1 cellular context compared by ENCODE assay signal in the genomic region with DNA sequence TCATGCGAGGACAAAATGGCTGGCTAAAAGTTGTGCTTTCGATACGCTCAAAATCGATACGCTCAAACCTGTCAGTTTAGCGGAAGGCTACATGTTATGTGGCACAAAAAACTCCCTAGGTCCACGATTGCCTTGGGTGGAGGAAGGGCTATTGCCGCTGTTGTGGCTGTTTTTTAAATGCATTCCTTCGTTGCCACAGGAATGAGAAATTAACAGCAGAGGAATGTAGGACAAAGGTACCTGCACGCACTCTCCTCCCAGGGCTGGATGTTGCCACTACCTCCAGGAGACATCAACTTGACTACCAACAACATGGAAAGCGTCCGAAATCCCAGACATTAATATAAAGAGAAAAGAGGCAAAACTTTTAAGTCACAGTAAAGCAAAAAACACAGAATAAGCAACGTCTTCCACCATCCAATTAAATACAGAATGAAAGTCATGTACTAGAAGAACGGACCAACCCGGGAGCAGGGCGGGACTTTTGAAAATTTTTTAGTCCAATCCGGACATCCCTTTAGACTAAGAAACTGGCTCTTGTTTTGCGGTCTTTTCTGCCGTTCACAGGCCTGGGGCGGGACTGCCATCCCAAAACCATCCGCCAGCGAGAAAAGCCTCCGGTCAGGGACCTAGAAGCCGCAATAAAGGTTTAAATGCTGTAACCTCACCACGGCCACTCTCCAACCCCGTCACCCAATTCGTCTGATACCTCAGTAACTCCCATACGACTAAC.
TF ChIP-seq lines count a peak whose summit lies in the region.

No MANE protein-coding gene starts in this region.

TF ChIP-seq in HEK293, 187 proteins besides CTCF, POLR2A, EP300 and RAD21 (continued from another document and continues in another):
- TF ChIP-seq, protein P1, sequence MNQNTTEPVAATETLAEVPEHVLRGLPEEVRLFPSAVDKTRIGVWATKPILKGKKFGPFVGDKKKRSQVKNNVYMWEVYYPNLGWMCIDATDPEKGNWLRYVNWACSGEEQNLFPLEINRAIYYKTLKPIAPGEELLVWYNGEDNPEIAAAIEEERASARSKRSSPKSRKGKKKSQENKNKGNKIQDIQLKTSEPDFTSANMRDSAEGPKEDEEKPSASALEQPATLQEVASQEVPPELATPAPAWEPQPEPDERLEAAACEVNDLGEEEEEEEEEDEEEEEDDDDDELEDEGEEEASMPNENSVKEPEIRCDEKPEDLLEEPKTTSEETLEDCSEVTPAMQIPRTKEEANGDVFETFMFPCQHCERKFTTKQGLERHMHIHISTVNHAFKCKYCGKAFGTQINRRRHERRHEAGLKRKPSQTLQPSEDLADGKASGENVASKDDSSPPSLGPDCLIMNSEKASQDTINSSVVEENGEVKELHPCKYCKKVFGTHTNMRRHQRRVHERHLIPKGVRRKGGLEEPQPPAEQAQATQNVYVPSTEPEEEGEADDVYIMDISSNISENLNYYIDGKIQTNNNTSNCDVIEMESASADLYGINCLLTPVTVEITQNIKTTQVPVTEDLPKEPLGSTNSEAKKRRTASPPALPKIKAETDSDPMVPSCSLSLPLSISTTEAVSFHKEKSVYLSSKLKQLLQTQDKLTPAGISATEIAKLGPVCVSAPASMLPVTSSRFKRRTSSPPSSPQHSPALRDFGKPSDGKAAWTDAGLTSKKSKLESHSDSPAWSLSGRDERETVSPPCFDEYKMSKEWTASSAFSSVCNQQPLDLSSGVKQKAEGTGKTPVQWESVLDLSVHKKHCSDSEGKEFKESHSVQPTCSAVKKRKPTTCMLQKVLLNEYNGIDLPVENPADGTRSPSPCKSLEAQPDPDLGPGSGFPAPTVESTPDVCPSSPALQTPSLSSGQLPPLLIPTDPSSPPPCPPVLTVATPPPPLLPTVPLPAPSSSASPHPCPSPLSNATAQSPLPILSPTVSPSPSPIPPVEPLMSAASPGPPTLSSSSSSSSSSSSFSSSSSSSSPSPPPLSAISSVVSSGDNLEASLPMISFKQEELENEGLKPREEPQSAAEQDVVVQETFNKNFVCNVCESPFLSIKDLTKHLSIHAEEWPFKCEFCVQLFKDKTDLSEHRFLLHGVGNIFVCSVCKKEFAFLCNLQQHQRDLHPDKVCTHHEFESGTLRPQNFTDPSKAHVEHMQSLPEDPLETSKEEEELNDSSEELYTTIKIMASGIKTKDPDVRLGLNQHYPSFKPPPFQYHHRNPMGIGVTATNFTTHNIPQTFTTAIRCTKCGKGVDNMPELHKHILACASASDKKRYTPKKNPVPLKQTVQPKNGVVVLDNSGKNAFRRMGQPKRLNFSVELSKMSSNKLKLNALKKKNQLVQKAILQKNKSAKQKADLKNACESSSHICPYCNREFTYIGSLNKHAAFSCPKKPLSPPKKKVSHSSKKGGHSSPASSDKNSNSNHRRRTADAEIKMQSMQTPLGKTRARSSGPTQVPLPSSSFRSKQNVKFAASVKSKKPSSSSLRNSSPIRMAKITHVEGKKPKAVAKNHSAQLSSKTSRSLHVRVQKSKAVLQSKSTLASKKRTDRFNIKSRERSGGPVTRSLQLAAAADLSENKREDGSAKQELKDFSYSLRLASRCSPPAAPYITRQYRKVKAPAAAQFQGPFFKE (tag by site-specific recombination; IDR thresholded peaks at IDR 0.05; ENCODE audit: borderline replicate concordance), result no peak
- TF ChIP-seq KLF9 (tag by site-specific recombination; IDR thresholded peaks at IDR 0.05; ENCODE audit: low read depth) (no peak), ZNF658 (tag by site-specific recombination; IDR thresholded peaks at IDR 0.05) (no peak), HOXD13 (CRISPR knock-in tag; IDR thresholded peaks at IDR 0.05; ENCODE audit: borderline replicate concordance) (peak; percentile 76; the same call in 1 of the 2 replicates), ZNF776 (tag by site-specific recombination; IDR thresholded peaks at IDR 0.05; ENCODE audit: borderline replicate concordance) (no peak), ZNF350 (tag by site-specific recombination; IDR thresholded peaks at IDR 0.05) (peak; percentile 90; the same call in 1 of the 2 replicates), ZNF169 (tag by site-specific recombination; IDR thresholded peaks at IDR 0.05) (no peak), ZNF366 (tag by site-specific recombination; conservative IDR thresholded peaks at IDR 0.05) (peak; percentile 85), SP7 (tag by site-specific recombination; IDR thresholded peaks at IDR 0.05) (peak; percentile 42; the same call in 1 of the 2 replicates), ZNF394 (tag by site-specific recombination; IDR thresholded peaks at IDR 0.05; ENCODE audit: borderline replicate concordance) (no peak), MEIS1 (CRISPR knock-in tag; IDR thresholded peaks at IDR 0.05; ENCODE audit: borderline replicate concordance) (no peak), ZNF747 (tag by site-specific recombination; IDR thresholded peaks at IDR 0.05) (no peak), ZNF302 (tag by site-specific recombination; IDR thresholded peaks at IDR 0.05; ENCODE audit: low read depth) (no peak), ZFP41 (tag by site-specific recombination; IDR thresholded peaks at IDR 0.05; ENCODE audit: borderline replicate concordance) (no peak), ZNF626 (tag by site-specific recombination; IDR thresholded peaks at IDR 0.05) (no peak), GLI2 (tag by site-specific recombination; IDR thresholded peaks at IDR 0.05; ENCODE audit: borderline replicate concordance, low read depth) (no peak), ZNF391 (tag by site-specific recombination; IDR thresholded peaks at IDR 0.05; ENCODE audit: borderline replicate concordance, low read depth) (no peak)
- TF ChIP-seq, protein P2, sequence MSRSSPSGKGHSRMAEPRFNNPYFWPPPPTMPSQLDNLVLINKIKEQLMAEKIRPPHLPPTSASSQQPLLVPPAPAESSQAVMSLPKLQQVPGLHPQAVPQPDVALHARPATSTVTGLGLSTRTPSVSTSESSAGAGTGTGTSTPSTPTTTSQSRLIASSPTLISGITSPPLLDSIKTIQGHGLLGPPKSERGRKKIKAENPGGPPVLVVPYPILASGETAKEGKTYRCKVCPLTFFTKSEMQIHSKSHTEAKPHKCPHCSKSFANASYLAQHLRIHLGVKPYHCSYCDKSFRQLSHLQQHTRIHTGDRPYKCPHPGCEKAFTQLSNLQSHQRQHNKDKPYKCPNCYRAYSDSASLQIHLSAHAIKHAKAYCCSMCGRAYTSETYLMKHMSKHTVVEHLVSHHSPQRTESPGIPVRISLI (tag by site-specific recombination; IDR thresholded peaks at IDR 0.05), result peak; percentile 97
- TF ChIP-seq, protein P3, sequence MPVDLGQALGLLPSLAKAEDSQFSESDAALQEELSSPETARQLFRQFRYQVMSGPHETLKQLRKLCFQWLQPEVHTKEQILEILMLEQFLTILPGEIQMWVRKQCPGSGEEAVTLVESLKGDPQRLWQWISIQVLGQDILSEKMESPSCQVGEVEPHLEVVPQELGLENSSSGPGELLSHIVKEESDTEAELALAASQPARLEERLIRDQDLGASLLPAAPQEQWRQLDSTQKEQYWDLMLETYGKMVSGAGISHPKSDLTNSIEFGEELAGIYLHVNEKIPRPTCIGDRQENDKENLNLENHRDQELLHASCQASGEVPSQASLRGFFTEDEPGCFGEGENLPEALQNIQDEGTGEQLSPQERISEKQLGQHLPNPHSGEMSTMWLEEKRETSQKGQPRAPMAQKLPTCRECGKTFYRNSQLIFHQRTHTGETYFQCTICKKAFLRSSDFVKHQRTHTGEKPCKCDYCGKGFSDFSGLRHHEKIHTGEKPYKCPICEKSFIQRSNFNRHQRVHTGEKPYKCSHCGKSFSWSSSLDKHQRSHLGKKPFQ (tag by site-specific recombination; IDR thresholded peaks at IDR 0.05), result no peak
- TF ChIP-seq, protein P4, sequence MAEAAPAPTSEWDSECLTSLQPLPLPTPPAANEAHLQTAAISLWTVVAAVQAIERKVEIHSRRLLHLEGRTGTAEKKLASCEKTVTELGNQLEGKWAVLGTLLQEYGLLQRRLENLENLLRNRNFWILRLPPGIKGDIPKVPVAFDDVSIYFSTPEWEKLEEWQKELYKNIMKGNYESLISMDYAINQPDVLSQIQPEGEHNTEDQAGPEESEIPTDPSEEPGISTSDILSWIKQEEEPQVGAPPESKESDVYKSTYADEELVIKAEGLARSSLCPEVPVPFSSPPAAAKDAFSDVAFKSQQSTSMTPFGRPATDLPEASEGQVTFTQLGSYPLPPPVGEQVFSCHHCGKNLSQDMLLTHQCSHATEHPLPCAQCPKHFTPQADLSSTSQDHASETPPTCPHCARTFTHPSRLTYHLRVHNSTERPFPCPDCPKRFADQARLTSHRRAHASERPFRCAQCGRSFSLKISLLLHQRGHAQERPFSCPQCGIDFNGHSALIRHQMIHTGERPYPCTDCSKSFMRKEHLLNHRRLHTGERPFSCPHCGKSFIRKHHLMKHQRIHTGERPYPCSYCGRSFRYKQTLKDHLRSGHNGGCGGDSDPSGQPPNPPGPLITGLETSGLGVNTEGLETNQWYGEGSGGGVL (tag by site-specific recombination; IDR thresholded peaks at IDR 0.05), result no peak
- TF ChIP-seq, protein P5, sequence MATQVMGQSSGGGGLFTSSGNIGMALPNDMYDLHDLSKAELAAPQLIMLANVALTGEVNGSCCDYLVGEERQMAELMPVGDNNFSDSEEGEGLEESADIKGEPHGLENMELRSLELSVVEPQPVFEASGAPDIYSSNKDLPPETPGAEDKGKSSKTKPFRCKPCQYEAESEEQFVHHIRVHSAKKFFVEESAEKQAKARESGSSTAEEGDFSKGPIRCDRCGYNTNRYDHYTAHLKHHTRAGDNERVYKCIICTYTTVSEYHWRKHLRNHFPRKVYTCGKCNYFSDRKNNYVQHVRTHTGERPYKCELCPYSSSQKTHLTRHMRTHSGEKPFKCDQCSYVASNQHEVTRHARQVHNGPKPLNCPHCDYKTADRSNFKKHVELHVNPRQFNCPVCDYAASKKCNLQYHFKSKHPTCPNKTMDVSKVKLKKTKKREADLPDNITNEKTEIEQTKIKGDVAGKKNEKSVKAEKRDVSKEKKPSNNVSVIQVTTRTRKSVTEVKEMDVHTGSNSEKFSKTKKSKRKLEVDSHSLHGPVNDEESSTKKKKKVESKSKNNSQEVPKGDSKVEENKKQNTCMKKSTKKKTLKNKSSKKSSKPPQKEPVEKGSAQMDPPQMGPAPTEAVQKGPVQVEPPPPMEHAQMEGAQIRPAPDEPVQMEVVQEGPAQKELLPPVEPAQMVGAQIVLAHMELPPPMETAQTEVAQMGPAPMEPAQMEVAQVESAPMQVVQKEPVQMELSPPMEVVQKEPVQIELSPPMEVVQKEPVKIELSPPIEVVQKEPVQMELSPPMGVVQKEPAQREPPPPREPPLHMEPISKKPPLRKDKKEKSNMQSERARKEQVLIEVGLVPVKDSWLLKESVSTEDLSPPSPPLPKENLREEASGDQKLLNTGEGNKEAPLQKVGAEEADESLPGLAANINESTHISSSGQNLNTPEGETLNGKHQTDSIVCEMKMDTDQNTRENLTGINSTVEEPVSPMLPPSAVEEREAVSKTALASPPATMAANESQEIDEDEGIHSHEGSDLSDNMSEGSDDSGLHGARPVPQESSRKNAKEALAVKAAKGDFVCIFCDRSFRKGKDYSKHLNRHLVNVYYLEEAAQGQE (tag by site-specific recombination; IDR thresholded peaks at IDR 0.05), result no peak
- TF ChIP-seq, protein P6, sequence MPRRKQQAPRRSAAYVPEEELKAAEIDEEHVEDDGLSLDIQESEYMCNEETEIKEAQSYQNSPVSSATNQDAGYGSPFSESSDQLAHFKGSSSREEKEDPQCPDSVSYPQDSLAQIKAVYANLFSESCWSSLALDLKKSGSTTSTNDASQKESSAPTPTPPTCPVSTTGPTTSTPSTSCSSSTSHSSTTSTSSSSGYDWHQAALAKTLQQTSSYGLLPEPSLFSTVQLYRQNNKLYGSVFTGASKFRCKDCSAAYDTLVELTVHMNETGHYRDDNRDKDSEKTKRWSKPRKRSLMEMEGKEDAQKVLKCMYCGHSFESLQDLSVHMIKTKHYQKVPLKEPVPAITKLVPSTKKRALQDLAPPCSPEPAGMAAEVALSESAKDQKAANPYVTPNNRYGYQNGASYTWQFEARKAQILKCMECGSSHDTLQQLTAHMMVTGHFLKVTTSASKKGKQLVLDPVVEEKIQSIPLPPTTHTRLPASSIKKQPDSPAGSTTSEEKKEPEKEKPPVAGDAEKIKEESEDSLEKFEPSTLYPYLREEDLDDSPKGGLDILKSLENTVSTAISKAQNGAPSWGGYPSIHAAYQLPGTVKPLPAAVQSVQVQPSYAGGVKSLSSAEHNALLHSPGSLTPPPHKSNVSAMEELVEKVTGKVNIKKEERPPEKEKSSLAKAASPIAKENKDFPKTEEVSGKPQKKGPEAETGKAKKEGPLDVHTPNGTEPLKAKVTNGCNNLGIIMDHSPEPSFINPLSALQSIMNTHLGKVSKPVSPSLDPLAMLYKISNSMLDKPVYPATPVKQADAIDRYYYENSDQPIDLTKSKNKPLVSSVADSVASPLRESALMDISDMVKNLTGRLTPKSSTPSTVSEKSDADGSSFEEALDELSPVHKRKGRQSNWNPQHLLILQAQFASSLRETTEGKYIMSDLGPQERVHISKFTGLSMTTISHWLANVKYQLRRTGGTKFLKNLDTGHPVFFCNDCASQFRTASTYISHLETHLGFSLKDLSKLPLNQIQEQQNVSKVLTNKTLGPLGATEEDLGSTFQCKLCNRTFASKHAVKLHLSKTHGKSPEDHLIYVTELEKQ (tag by site-specific recombination; IDR thresholded peaks at IDR 0.05; ENCODE audit: borderline replicate concordance), result 0 out of 2 replicates have a peak, but pooled peaks have one; percentile 22
- TF ChIP-seq, protein P7, sequence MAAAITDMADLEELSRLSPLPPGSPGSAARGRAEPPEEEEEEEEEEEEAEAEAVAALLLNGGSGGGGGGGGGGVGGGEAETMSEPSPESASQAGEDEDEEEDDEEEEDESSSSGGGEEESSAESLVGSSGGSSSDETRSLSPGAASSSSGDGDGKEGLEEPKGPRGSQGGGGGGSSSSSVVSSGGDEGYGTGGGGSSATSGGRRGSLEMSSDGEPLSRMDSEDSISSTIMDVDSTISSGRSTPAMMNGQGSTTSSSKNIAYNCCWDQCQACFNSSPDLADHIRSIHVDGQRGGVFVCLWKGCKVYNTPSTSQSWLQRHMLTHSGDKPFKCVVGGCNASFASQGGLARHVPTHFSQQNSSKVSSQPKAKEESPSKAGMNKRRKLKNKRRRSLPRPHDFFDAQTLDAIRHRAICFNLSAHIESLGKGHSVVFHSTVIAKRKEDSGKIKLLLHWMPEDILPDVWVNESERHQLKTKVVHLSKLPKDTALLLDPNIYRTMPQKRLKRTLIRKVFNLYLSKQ (tag by site-specific recombination; IDR thresholded peaks at IDR 0.05; ENCODE audit: borderline replicate concordance), result no peak
- TF ChIP-seq, protein P8, sequence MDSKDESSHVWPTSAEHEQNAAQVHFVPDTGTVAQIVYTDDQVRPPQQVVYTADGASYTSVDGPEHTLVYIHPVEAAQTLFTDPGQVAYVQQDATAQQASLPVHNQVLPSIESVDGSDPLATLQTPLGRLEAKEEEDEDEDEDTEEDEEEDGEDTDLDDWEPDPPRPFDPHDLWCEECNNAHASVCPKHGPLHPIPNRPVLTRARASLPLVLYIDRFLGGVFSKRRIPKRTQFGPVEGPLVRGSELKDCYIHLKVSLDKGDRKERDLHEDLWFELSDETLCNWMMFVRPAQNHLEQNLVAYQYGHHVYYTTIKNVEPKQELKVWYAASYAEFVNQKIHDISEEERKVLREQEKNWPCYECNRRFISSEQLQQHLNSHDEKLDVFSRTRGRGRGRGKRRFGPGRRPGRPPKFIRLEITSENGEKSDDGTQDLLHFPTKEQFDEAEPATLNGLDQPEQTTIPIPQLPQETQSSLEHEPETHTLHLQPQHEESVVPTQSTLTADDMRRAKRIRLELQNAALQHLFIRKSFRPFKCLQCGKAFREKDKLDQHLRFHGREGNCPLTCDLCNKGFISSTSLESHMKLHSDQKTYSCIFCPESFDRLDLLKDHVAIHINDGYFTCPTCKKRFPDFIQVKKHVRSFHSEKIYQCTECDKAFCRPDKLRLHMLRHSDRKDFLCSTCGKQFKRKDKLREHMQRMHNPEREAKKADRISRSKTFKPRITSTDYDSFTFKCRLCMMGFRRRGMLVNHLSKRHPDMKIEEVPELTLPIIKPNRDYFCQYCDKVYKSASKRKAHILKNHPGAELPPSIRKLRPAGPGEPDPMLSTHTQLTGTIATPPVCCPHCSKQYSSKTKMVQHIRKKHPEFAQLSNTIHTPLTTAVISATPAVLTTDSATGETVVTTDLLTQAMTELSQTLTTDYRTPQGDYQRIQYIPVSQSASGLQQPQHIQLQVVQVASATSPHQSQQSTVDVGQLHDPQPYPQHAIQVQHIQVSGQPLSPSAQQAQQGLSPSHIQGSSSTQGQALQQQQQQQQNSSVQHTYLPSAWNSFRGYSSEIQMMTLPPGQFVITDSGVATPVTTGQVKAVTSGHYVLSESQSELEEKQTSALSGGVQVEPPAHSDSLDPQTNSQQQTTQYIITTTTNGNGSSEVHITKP (tag by site-specific recombination; IDR thresholded peaks at IDR 0.05), result no peak
